In the genomic region with DNA sequence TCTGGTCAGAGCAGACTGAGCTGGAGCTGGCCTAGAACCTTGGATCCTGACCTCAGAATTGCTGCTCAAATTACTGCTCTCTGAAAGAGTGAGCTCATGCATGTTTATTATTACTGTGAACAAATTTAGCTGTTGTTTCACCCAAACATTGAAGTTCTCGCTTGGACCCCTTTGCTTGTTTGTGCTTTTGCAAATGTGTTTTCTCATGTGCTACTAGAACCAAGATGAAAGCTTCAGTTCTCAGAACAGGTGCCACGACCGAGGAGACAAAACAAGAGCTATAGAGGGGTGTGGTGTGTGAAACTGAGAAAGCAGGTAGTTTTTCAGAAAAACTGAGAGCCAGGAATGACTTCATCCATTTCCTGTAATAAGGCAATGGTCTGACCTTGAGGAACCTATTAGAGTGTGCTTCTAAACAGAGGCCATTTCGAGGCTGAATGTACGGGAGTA, we compare ENCODE assay signal across 11 cellular contexts. TPM values are rescaled to one million over a fixed set of nuclear protein-coding genes. Genes with fewer than 3 reads are reported as not detected.
A peak's percentile ranks its signal among the peaks of the same experiment; 100 is the strongest.
DNase-seq lines count a peak whose midpoint lies in the region; ATAC-seq and TF ChIP-seq lines count a peak whose summit lies in the region.
"Had no signal": no experiment of that assay in that cellular context is flagged by ENCODE, and none has a peak within 500 bp of the region (broad histone marks: within the 10 kb centered on the region; RNA-seq: fewer than 3 reads in every experiment).

No MANE protein-coding gene starts in this region.

- peaks cover 13% of the 10 kb centered on the region for H3K4me1 Mint-ChIP-seq in memory B cell
- H3K4me1 Mint-ChIP-seq: brain had no signal

- peak overlapping the region in 1 of 4 donors; percentile 53 for H3K27ac ChIP-seq in tibial nerve

- peaks cover 0 to 5% (median 0%) of the 10 kb centered on the region in 4 donors for H3K4me1 ChIP-seq in tibial nerve

- no peak for TF ChIP-seq EP300 in tibial nerve (IDR thresholded peaks at IDR 0.05)

- 66 to 69% methylated on average over 5 of the region's 5 CpGs for WGBS in tibial nerve, 2 donors

- H3K4me3 ChIP-seq in tibial nerve, result no peak overlapping the region

- H3K4me3 Mint-ChIP-seq in memory B cell, result peak overlapping the region; percentile 5
- H3K4me3 Mint-ChIP-seq: brain had no signal

- H3K36me3 ChIP-seq in tibial nerve, result no peaks in the 10 kb centered on the region

- DNase-seq in memory B cell (ENCODE audit: low spot score in 2 of 2) (no peak), tibial nerve (ENCODE audit: low spot score in 2 of 2) (no peak), medulla oblongata (ENCODE audit: extremely low spot score) (no peak), NCI-H510A (lab: John Stamatoyannopoulos, UW) (no peak), islet precursor cell (no peak)

- H3K27me3 ChIP-seq in tibial nerve, result no peaks in the 10 kb centered on the region

- no peaks in the 10 kb centered on the region for H3K36me3 Mint-ChIP-seq in memory B cell
- H3K36me3 Mint-ChIP-seq: brain had no signal

- ATAC-seq in GM18858 (IDR thresholded peaks at IDR 0.05; ENCODE audit: unreplicated experiment), result peak; percentile 96
- peak; percentile 98 for ATAC-seq in GM21576 (IDR thresholded peaks at IDR 0.05; ENCODE audit: unreplicated experiment)
- ATAC-seq in HG03521 (IDR thresholded peaks at IDR 0.05; ENCODE audit: unreplicated experiment), result peak; percentile 95
- peak; percentile 79 for ATAC-seq in memory B cell (ENCODE audit: low read depth)
- ATAC-seq: Panc1 had no signal

- H3K9me3 ChIP-seq in tibial nerve, result no peaks in the 10 kb centered on the region

- no peak for TF ChIP-seq CTCF in tibial nerve (IDR thresholded peaks at IDR 0.05)

- H3K27me3 Mint-ChIP-seq in memory B cell, result no peaks in the 10 kb centered on the region

- H3K27ac Mint-ChIP-seq in memory B cell, result peak overlapping the region; percentile 79
- H3K27ac Mint-ChIP-seq: brain had no signal

- H3K9me3 Mint-ChIP-seq in memory B cell, result no peaks in the 10 kb centered on the region
- H3K9me3 Mint-ChIP-seq: brain had no signal

- TF ChIP-seq POLR2A in tibial nerve (IDR thresholded peaks at IDR 0.05), result no peak

RNA-seq across cellular contexts. Expression of a gene that starts 50.0 kb away (rescaled TPM):
- total RNA-seq in tibial nerve, result 1 to 10 TPM; 2.1 to 6.9 (median 5.2) TPM
- total RNA-seq: kidney epithelial cell had no signal
